In the genomic region with DNA sequence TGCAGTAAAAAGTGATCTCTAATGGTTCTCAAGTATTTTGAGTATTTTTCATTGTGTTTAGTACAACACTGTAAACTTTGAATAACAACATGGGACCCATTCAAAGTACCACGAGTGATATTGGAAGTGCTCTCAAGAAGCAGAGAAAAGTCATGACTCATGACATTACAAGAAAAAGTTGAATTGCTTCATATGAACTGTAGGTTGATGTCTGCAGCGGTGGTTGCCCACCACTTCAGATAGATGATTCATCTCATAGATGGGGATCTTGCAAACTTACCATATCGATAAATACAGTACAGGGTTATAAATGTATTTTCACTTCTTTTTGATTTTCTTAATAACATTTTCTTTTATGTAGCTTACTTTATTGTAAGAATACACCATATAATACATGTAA, we compare ENCODE assay signal across 15 cellular contexts. TPM values are rescaled to one million over a fixed set of nuclear protein-coding genes. Genes with fewer than 3 reads are reported as not detected.
DNase-seq lines count a peak whose midpoint lies in the region; FAIRE-seq and TF ChIP-seq lines count a peak whose summit lies in the region.
"Had no signal": no experiment of that assay in that cellular context is flagged by ENCODE, and none has a peak within 500 bp of the region (broad histone marks: within the 10 kb centered on the region; RNA-seq: fewer than 3 reads in every experiment).

No MANE protein-coding gene starts in this region.

- H3K36me3 ChIP-seq in ACC112 (ENCODE audit: insufficient read depth, low read length) (no peaks in the 10 kb centered on the region), endothelial cell of umbilical vein (ENCODE audit: control insufficient read depth in 2 of 2, extremely low read depth in 1 of 2, insufficient read depth in 2 of 2, low read length in 2 of 2) (no peaks in the 10 kb centered on the region)
- H3K36me3 ChIP-seq: spleen, stomach had no signal

- dilution Hi-C loops in endothelial cell of umbilical vein (cut with MboI; ENCODE audit: extremely low pct_ligation_motif_present, low sequenced_read_pairs) = no loop called here

- H3K79me2 ChIP-seq in ACC112 (ENCODE audit: control insufficient read depth, insufficient read depth, low read length, unreplicated experiment) (no peaks in the 10 kb centered on the region), endothelial cell of umbilical vein (ENCODE audit: control insufficient read depth, insufficient read depth, low read length) (no peaks in the 10 kb centered on the region)

- POLR2A ChIA-PET in endothelial cell of umbilical vein (lab: Charles Lee) = no interaction called here

- no peaks in the 10 kb centered on the region for H4K20me1 ChIP-seq in endothelial cell of umbilical vein (replicated peaks; ENCODE audit: control insufficient read depth, extremely low read depth, insufficient read depth, low read length)

- peak overlapping the region; percentile 95; the same call in 1 of the 2 replicates for H3K27ac ChIP-seq in ACC112 (ENCODE audit: low read depth, low read length)
- H3K27ac ChIP-seq in endothelial cell of umbilical vein (ENCODE audit: insufficient read depth, low read depth, low read length) = no peak overlapping the region
- H3K27ac ChIP-seq: spleen, stomach had no signal

- intact Hi-C loops in endothelial cell of umbilical vein (cut with micrococcal nuclease) = no loop called here

- DNase-seq in GM12892 (ENCODE audit: insufficient read length) (no peak), OCI-M1 (lab: John Stamatoyannopoulos, UW) (peak; percentile 27), endothelial cell of umbilical vein (ENCODE audit: low read depth, low spot score) (no peak), NCI-H146 (lab: John Stamatoyannopoulos, UW) (no peak), superior temporal gyrus (ENCODE audit: extremely low spot score) (no peak), NCI-H2081 (lab: John Stamatoyannopoulos, UW) (no peak)
- no peak for DNase-seq in activated CD4-positive, alpha-beta T cell treated with anti-CD3 and anti-CD28 coated beads, Interleukin-2, amount 50 U/mL, for 1 hour
- DNase-seq: activated T-cell treated with anti-CD3 and anti-CD28 coated beads for 4 hours, endodermal cell, NCI-H2081 treated with DMSO at 0.1 percent for 48 hours, RPMI8226, spleen, stomach had no signal

- H2AFZ ChIP-seq in ACC112 (ENCODE audit: low read length, unreplicated experiment) (no peak overlapping the region), endothelial cell of umbilical vein (ENCODE audit: low read depth, low read length) (no peak overlapping the region)

- H3K4me2 ChIP-seq in endothelial cell of umbilical vein (ENCODE audit: insufficient read depth, low read length) = no peak overlapping the region

- no peak overlapping the region for H3K9ac ChIP-seq in endothelial cell of umbilical vein (replicated peaks; ENCODE audit: extremely low read depth, insufficient read depth, low read length)

- no peaks in the 10 kb centered on the region for H3K9me1 ChIP-seq in endothelial cell of umbilical vein (replicated peaks; ENCODE audit: control insufficient read depth, extremely low read depth, insufficient read depth, low read length)

- BruUV-seq in endothelial cell of umbilical vein (replicated peaks; lab: Mats Ljungman, UMichigan) = no TSS peak

- TF ChIP-seq POLR2A in GM12892 (IDR thresholded peaks at IDR 0.05; ENCODE audit: low read depth, low read length) (no peak), endothelial cell of umbilical vein (IDR thresholded peaks at IDR 0.05; ENCODE audit: low read depth, low read length) (no peak)

- H3K4me1 ChIP-seq in ACC112 (ENCODE audit: control insufficient read depth, insufficient read depth, low read length, unreplicated experiment) (peaks cover 23% of the 10 kb centered on the region), endothelial cell of umbilical vein (ENCODE audit: control insufficient read depth, extremely low read depth, insufficient read depth, low read length) (peaks cover 28% of the 10 kb centered on the region)

- FAIRE-seq in GM12892 (lab: Jason Lieb, UNC) (peak; percentile 94), endothelial cell of umbilical vein (lab: Jason Lieb, UNC) (no peak)

- H3K4me3 ChIP-seq in ACC112 (ENCODE audit: low read depth, low read length) (0 out of 2 replicates have a peak overlapping the region, but pooled peaks have one; percentile 12), endothelial cell of umbilical vein (replicated peaks in 1 of 3; ENCODE audit: insufficient read depth in 1 of 3, low read depth in 1 of 3, low read length in 3 of 3) (no peak overlapping the region)
- H3K4me3 ChIP-seq: spleen, stomach had no signal

- CTCF ChIA-PET in endothelial cell of umbilical vein (lab: Charles Lee) = interaction anchor here (1.6 kb wide), 1 partner anchor 52 kb away, joined by 6 read pairs; no protein-coding TSS in a partner anchor

- H3K27me3 ChIP-seq in ACC112 (ENCODE audit: insufficient read depth, low read length) (no peaks in the 10 kb centered on the region), endothelial cell of umbilical vein (ENCODE audit: control insufficient read depth in 2 of 2, insufficient read depth in 2 of 2, low read length in 2 of 2) (no peaks in the 10 kb centered on the region)
- H3K27me3 ChIP-seq: spleen, stomach had no signal

- no peaks in the 10 kb centered on the region for H3K9me3 ChIP-seq in endothelial cell of umbilical vein (replicated peaks; ENCODE audit: control insufficient read depth, insufficient read depth, low read length)
- H3K9me3 ChIP-seq: spleen, stomach had no signal

- no peak for TF ChIP-seq CTCF in endothelial cell of umbilical vein (IDR thresholded peaks at IDR 0.05; ENCODE audit: extremely low read depth in 1 of 2, insufficient read depth in 1 of 2, low read depth in 1 of 2, low read length in 2 of 2)

TF ChIP-seq in endothelial cell of umbilical vein, 7 proteins besides CTCF, POLR2A, EP300 and RAD21:
- TF ChIP-seq FOS (IDR thresholded peaks at IDR 0.05; ENCODE audit: borderline replicate concordance, insufficient read depth, low read length) = no peak
- TF ChIP-seq, protein P1, sequence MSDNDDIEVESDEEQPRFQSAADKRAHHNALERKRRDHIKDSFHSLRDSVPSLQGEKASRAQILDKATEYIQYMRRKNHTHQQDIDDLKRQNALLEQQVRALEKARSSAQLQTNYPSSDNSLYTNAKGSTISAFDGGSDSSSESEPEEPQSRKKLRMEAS (IDR thresholded peaks at IDR 0.05; ENCODE audit: insufficient read depth, insufficient read length) = no peak
- TF ChIP-seq JUN (IDR thresholded peaks at IDR 0.05; ENCODE audit: borderline replicate concordance, insufficient read depth, insufficient read length, low read depth) = peak; percentile 10

RNA-seq across cellular contexts. Expression of a gene that starts 34.0 kb away (rescaled TPM):
- 161 TPM for polyA plus RNA-seq in GM12892 (2012; ENCODE audit: missing spikeins)
- 23.0 and 27.0 TPM in 2 replicates for total RNA-seq in endothelial cell of umbilical vein
- polyA plus RNA-seq in endothelial cell of umbilical vein = 9.1 and 10.2 TPM in 2 replicates
- polyA plus RNA-seq in endothelial cell of umbilical vein (2011; cell fraction: cytosol; rRNA removed) = 9.7 and 10.6 TPM in 2 replicates
- polyA plus RNA-seq in endothelial cell of umbilical vein (2011; cell fraction: nucleus; rRNA removed) = 13.4 and 15.5 TPM in 2 replicates
- 6.5 and 6.8 TPM in 2 replicates for polyA plus RNA-seq in endothelial cell of umbilical vein (2012)
- 28.8 and 31.0 TPM in 2 replicates for polyA minus RNA-seq in endothelial cell of umbilical vein
- not detected for polyA minus RNA-seq in endothelial cell of umbilical vein (2011; cell fraction: cytosol; rRNA and poly(A)+ RNA removed)
- 23.2 and 36.0 TPM in 2 replicates for polyA minus RNA-seq in endothelial cell of umbilical vein (2011; cell fraction: nucleus; rRNA and poly(A)+ RNA removed)
- total RNA-seq: progenitor cell of endocrine pancreas had no signal
